Comparison of ENCODE assay signal across 1 cellular context in genomic region chr12:14260011-14260993, GRCh38.
TF ChIP-seq lines count a peak whose summit lies in the region.

No MANE protein-coding gene starts in this region.

TF ChIP-seq in HepG2, 621 proteins besides CTCF, POLR2A, EP300 and RAD21 (continued from another document and continues in another):
- TF ChIP-seq NRL (CRISPR knock-in tag; IDR thresholded peaks at IDR 0.05; ENCODE audit: borderline replicate concordance) (0 out of 2 replicates have a peak, but pooled peaks have one; percentile 30), ZNF207 (IDR thresholded peaks at IDR 0.05; ENCODE audit: borderline replicate concordance) (no peak), MXD4 (CRISPR knock-in tag; IDR thresholded peaks at IDR 0.05) (no peak), SAP130 (CRISPR knock-in tag; IDR thresholded peaks at IDR 0.05; ENCODE audit: low read depth) (peak; percentile 43; the same call in 1 of the 2 replicates), ZSCAN9 (CRISPR knock-in tag; IDR thresholded peaks at IDR 0.05; ENCODE audit: borderline replicate concordance) (no peak), ZNF747 (CRISPR knock-in tag; IDR thresholded peaks at IDR 0.05; ENCODE audit: borderline replicate concordance) (no peak), MNT (IDR thresholded peaks at IDR 0.05) (0 out of 2 replicates have a peak, but pooled peaks have one; percentile 4), PCBP2 (optimal IDR thresholded peaks at IDR 0.05; ENCODE audit: low read depth, low read length, poor library complexity, severe bottlenecking) (no peak), SIX1 (CRISPR knock-in tag; IDR thresholded peaks at IDR 0.05; ENCODE audit: borderline replicate concordance) (peak; percentile 49; the same call in 1 of the 2 replicates), KDM2A (CRISPR knock-in tag; IDR thresholded peaks at IDR 0.05; ENCODE audit: borderline replicate concordance, low read depth) (0 out of 2 replicates have a peak, but pooled peaks have one; percentile 23), PRDM10 (CRISPR knock-in tag; IDR thresholded peaks at IDR 0.05; ENCODE audit: low read depth) (no peak), PREB (CRISPR knock-in tag; IDR thresholded peaks at IDR 0.05) (no peak), ZNF605 (CRISPR knock-in tag; IDR thresholded peaks at IDR 0.05) (0 out of 2 replicates have a peak, but pooled peaks have one; percentile 21), SIX4 (CRISPR knock-in tag; IDR thresholded peaks at IDR 0.05) (peak; percentile 71; the same call in 1 of the 2 replicates), ZXDC (CRISPR knock-in tag; IDR thresholded peaks at IDR 0.05) (no peak), ZNF12 (CRISPR knock-in tag; IDR thresholded peaks at IDR 0.05) (0 out of 2 replicates have a peak, but pooled peaks have one; percentile 8), MYC (CRISPR knock-in tag; IDR thresholded peaks at IDR 0.05; ENCODE audit: borderline replicate concordance) (peak; percentile 68; the same call in 1 of the 2 replicates), ZMYM4 (CRISPR knock-in tag; IDR thresholded peaks at IDR 0.05) (0 out of 2 replicates have a peak, but pooled peaks have one; percentile 12), THAP11 (CRISPR knock-in tag; IDR thresholded peaks at IDR 0.05) (0 out of 2 replicates have a peak, but pooled peaks have one; percentile 15), SP2 (CRISPR knock-in tag; IDR thresholded peaks at IDR 0.05) (no peak), NCOA2 (CRISPR knock-in tag; IDR thresholded peaks at IDR 0.05) (0 out of 2 replicates have a peak, but pooled peaks have one; percentile 22), ZNF331 (CRISPR knock-in tag; IDR thresholded peaks at IDR 0.05) (0 out of 2 replicates have a peak, but pooled peaks have one; percentile 5), RFX1 (IDR thresholded peaks at IDR 0.05) (peak; percentile 65), KLF12 (CRISPR knock-in tag; IDR thresholded peaks at IDR 0.05; ENCODE audit: borderline replicate concordance) (0 out of 2 replicates have a peak, but pooled peaks have one; percentile 58), MED1 (CRISPR knock-in tag; IDR thresholded peaks at IDR 0.05) (peak; percentile 48), SOX5 (CRISPR knock-in tag; IDR thresholded peaks at IDR 0.05; ENCODE audit: borderline replicate concordance) (peak; percentile 57; the same call in 1 of the 2 replicates), FOXJ3 (CRISPR knock-in tag; IDR thresholded peaks at IDR 0.05; ENCODE audit: borderline replicate concordance) (no peak), ZNF619 (CRISPR knock-in tag; IDR thresholded peaks at IDR 0.05) (no peak), HOXA3 (CRISPR knock-in tag; IDR thresholded peaks at IDR 0.05) (peak; percentile 36; the same call in 1 of the 2 replicates), MAX (IDR thresholded peaks at IDR 0.05) (peak; percentile 61; the same call in 1 of the 2 replicates), U2AF1 (optimal IDR thresholded peaks at IDR 0.05; ENCODE audit: low read depth, low read length) (no peak), RXRA (CRISPR knock-in tag; IDR thresholded peaks at IDR 0.05) (0 out of 2 replicates have a peak, but pooled peaks have one; percentile 46), ZNF251 (CRISPR knock-in tag; IDR thresholded peaks at IDR 0.05) (no peak), MIXL1 (CRISPR knock-in tag; IDR thresholded peaks at IDR 0.05) (no peak), ZNF230 (CRISPR knock-in tag; IDR thresholded peaks at IDR 0.05) (no peak), KLF16 (CRISPR knock-in tag; IDR thresholded peaks at IDR 0.05) (peak in 1 of 2 experiments; percentile 55; a peak in 1 of 4 replicates), TBX2 (CRISPR knock-in tag; IDR thresholded peaks at IDR 0.05; ENCODE audit: borderline replicate concordance) (peak; percentile 29; the same call in 1 of the 2 replicates), ZFX (CRISPR knock-in tag; IDR thresholded peaks at IDR 0.05; ENCODE audit: low read depth) (0 out of 2 replicates have a peak, but pooled peaks have one; percentile 27), ZSCAN30 (CRISPR knock-in tag; IDR thresholded peaks at IDR 0.05) (no peak), EZH2 (conservative IDR thresholded peaks at IDR 0.05; ENCODE audit: low read depth, low read length) (no peak)
- TF ChIP-seq, protein P1, sequence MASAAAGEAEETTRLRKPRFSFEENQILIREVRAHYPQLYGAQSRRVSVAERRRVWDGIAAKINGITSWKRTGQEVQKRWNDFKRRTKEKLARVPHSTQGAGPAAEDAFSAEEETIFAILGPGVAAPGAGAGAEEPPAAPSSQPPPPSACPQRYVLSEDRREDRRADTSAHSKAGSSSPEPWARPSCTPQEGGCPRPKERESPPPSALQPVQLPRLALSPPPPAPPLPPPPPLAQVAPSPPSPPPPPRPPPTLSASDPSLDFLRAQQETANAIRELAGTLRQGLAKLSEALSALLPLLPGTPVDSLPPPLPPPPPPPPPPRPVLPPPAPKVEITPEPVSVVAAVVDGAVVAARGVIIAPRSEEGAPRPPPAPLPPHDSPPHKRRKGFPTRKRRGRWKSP (CRISPR knock-in tag; IDR thresholded peaks at IDR 0.05) = 0 out of 2 replicates have a peak, but pooled peaks have one; percentile 33
- TF ChIP-seq, protein P2, sequence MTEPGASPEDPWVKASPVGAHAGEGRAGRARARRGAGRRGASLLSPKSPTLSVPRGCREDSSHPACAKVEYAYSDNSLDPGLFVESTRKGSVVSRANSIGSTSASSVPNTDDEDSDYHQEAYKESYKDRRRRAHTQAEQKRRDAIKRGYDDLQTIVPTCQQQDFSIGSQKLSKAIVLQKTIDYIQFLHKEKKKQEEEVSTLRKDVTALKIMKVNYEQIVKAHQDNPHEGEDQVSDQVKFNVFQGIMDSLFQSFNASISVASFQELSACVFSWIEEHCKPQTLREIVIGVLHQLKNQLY (CRISPR knock-in tag; IDR thresholded peaks at IDR 0.05) = peak; percentile 69; the same call in 1 of the 2 replicates
- TF ChIP-seq, protein P3, sequence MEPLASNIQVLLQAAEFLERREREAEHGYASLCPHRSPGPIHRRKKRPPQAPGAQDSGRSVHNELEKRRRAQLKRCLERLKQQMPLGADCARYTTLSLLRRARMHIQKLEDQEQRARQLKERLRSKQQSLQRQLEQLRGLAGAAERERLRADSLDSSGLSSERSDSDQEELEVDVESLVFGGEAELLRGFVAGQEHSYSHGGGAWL (CRISPR knock-in tag; IDR thresholded peaks at IDR 0.05) = peak; percentile 37; the same call in 1 of the 2 replicates
- TF ChIP-seq, protein P4, sequence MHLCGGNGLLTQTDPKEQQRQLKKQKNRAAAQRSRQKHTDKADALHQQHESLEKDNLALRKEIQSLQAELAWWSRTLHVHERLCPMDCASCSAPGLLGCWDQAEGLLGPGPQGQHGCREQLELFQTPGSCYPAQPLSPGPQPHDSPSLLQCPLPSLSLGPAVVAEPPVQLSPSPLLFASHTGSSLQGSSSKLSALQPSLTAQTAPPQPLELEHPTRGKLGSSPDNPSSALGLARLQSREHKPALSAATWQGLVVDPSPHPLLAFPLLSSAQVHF (CRISPR knock-in tag; IDR thresholded peaks at IDR 0.05) = no peak
- TF ChIP-seq, protein P5, sequence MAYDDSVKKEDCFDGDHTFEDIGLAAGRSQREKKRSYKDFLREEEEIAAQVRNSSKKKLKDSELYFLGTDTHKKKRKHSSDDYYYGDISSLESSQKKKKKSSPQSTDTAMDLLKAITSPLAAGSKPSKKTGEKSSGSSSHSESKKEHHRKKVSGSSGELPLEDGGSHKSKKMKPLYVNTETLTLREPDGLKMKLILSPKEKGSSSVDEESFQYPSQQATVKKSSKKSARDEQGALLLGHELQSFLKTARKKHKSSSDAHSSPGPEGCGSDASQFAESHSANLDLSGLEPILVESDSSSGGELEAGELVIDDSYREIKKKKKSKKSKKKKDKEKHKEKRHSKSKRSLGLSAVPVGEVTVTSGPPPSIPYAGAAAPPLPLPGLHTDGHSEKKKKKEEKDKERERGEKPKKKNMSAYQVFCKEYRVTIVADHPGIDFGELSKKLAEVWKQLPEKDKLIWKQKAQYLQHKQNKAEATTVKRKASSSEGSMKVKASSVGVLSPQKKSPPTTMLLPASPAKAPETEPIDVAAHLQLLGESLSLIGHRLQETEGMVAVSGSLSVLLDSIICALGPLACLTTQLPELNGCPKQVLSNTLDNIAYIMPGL (CRISPR knock-in tag; IDR thresholded peaks at IDR 0.05; ENCODE audit: borderline replicate concordance in 1 of 2, low read depth in 1 of 2) = no peak
- TF ChIP-seq, protein P6, sequence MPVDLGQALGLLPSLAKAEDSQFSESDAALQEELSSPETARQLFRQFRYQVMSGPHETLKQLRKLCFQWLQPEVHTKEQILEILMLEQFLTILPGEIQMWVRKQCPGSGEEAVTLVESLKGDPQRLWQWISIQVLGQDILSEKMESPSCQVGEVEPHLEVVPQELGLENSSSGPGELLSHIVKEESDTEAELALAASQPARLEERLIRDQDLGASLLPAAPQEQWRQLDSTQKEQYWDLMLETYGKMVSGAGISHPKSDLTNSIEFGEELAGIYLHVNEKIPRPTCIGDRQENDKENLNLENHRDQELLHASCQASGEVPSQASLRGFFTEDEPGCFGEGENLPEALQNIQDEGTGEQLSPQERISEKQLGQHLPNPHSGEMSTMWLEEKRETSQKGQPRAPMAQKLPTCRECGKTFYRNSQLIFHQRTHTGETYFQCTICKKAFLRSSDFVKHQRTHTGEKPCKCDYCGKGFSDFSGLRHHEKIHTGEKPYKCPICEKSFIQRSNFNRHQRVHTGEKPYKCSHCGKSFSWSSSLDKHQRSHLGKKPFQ (CRISPR knock-in tag; IDR thresholded peaks at IDR 0.05; ENCODE audit: insufficient replicate concordance) = peak; percentile 79
